Comparison of ENCODE assay signal across 11 cellular contexts in genomic region chr16:81841709-81842108, GRCh38.
DNase-seq lines count a peak whose midpoint lies in the region; ATAC-seq and TF ChIP-seq lines count a peak whose summit lies in the region.
"Had no signal": no experiment of that assay in that cellular context is flagged by ENCODE, and none has a peak within 500 bp of the region (broad histone marks: within the 10 kb centered on the region; RNA-seq: fewer than 3 reads in every experiment).

No MANE protein-coding gene starts in this region.

- H3K4me1 Mint-ChIP-seq in osteocyte (ENCODE audit: unreplicated experiment) = no peaks in the 10 kb centered on the region
- H3K4me1 Mint-ChIP-seq: nephron had no signal

- H3K4me3 ChIP-seq in left ventricle myocardium inferior = no peak overlapping the region

- DNase-seq in germinal center (ENCODE audit: low spot score) (peak; percentile 65), T-helper 9 cell (no peak), osteocyte (ENCODE audit: extremely low spot score, unreplicated experiment) (no peak), left ventricle myocardium inferior (no peak)
- DNase-seq: hypothalamus, NCI-H187 had no signal

- TF ChIP-seq CTCF in osteocyte (IDR thresholded peaks at IDR 0.05) = no peak
- no peak for TF ChIP-seq CTCF in left ventricle myocardium inferior (IDR thresholded peaks at IDR 0.05; ENCODE audit: borderline replicate concordance)

- H3K36me3 ChIP-seq in left ventricle myocardium inferior = no peaks in the 10 kb centered on the region

- ATAC-seq in GM18511 (IDR thresholded peaks at IDR 0.05; ENCODE audit: unreplicated experiment) = peak; percentile 70
- peak; percentile 43 for ATAC-seq in GM21390 (IDR thresholded peaks at IDR 0.05; ENCODE audit: unreplicated experiment)
- ATAC-seq in HG03378 (IDR thresholded peaks at IDR 0.05; ENCODE audit: unreplicated experiment) = peak; percentile 43
- ATAC-seq in GM18873 (IDR thresholded peaks at IDR 0.05; ENCODE audit: low FRiP score, unreplicated experiment) = no peak

- peaks cover 12% of the 10 kb centered on the region for H3K27me3 ChIP-seq in left ventricle myocardium inferior (ENCODE audit: low read depth)

- H3K27ac ChIP-seq in left ventricle myocardium inferior (replicated peaks) = no peak overlapping the region

- intact Hi-C loops in left ventricle myocardium inferior (cut with micrococcal nuclease) = no loop called here

- H3K9me3 Mint-ChIP-seq in osteocyte (ENCODE audit: unreplicated experiment) = no peaks in the 10 kb centered on the region
- H3K9me3 Mint-ChIP-seq: nephron had no signal

- H3K27ac Mint-ChIP-seq in osteocyte (ENCODE audit: unreplicated experiment) = no peak overlapping the region
- H3K27ac Mint-ChIP-seq: nephron had no signal

- no peaks in the 10 kb centered on the region for H3K4me1 ChIP-seq in left ventricle myocardium inferior

- H3K36me3 Mint-ChIP-seq in osteocyte (ENCODE audit: unreplicated experiment) = no peaks in the 10 kb centered on the region

- peaks cover 12% of the 10 kb centered on the region for H3K9me3 ChIP-seq in left ventricle myocardium inferior (replicated peaks)

- peaks cover 10% of the 10 kb centered on the region for H3K27me3 Mint-ChIP-seq in osteocyte (ENCODE audit: unreplicated experiment)

- H3K4me3 Mint-ChIP-seq in osteocyte (ENCODE audit: unreplicated experiment) = no peak overlapping the region
- H3K4me3 Mint-ChIP-seq: nephron had no signal
